23 cellular contexts compared by ENCODE assay signal in genomic region chr4:13218316-13218958, GRCh38.
A peak's percentile ranks its signal among the peaks of the same experiment; 100 is the strongest.
DNase-seq lines count a peak whose midpoint lies in the region; TF ChIP-seq lines count a peak whose summit lies in the region.
"Had no signal": no experiment of that assay in that cellular context is flagged by ENCODE, and none has a peak within 500 bp of the region (broad histone marks: within the 10 kb centered on the region; RNA-seq: fewer than 3 reads in every experiment).

No MANE protein-coding gene starts in this region.

- peak overlapping the region; percentile 14 to 56 for H3K27ac ChIP-seq in right atrium auricular region
- H3K27ac ChIP-seq in uterus = peak overlapping the region; percentile 8 to 58
- no peak overlapping the region for H3K27ac ChIP-seq in breast epithelium
- H3K27ac ChIP-seq: colonic mucosa, KMS-11 had no signal

- H3K4me3 ChIP-seq in right atrium auricular region = no peak overlapping the region
- no peak overlapping the region for H3K4me3 ChIP-seq in uterus
- no peak overlapping the region for H3K4me3 ChIP-seq in breast epithelium
- H3K4me3 ChIP-seq: colonic mucosa, GM12878 had no signal

- H3K27me3 Mint-ChIP-seq in nephron (ENCODE audit: low read depth) = no peaks in the 10 kb centered on the region
- H3K27me3 Mint-ChIP-seq: activated naive CD8-positive, alpha-beta T cell; CD4-positive, alpha-beta T cell; stimulated activated naive CD8-positive, alpha-beta T cell treated with anti-CD3 and anti-CD28 coated beads, Interleukin-15, amount 100 ng/mL, for 72 hours had no signal

- H3K4me1 ChIP-seq in right atrium auricular region (no peaks in the 10 kb centered on the region), uterus (no peaks in the 10 kb centered on the region), breast epithelium (no peaks in the 10 kb centered on the region)
- H3K4me1 ChIP-seq: colonic mucosa had no signal

- DNase-seq in cerebellum (ENCODE audit: low spot score) = peak; percentile 4
- no peak for DNase-seq in right atrium auricular region (ENCODE audit: low spot score)
- DNase-seq in uterus = peak; percentile 19 to 22
- DNase-seq in breast epithelium (ENCODE audit: low spot score in 2 of 2) = no peak
- DNase-seq in DMS 273 (lab: John Stamatoyannopoulos, UW; ENCODE audit: unreplicated experiment) = no peak
- DNase-seq in DMS79 treated with DMSO at 0.1 percent for 48 hours (lab: John Stamatoyannopoulos, UW) = no peak
- DNase-seq: activated CD4-positive, alpha-beta T cell treated with anti-CD3 and anti-CD28 coated beads, Interleukin-2, amount 50 U/mL, for 1 hour; CD4-positive, alpha-beta T cell; colonic mucosa; glutamatergic neuron; HCEC 1CT; left colon; MV-4-11; NCI-H1694; NCI-H748 treated with DMSO at 0.1 percent for 48 hours; retina; RPMI8226; stimulated activated naive CD8-positive, alpha-beta T cell treated with anti-CD3 and anti-CD28 coated beads, Interleukin-15, amount 100 ng/mL, for 72 hours had no signal

- H3K36me3 ChIP-seq in right atrium auricular region = no peaks in the 10 kb centered on the region
- H3K36me3 ChIP-seq in uterus = no peaks in the 10 kb centered on the region
- no peaks in the 10 kb centered on the region for H3K36me3 ChIP-seq in breast epithelium
- H3K36me3 ChIP-seq: colonic mucosa had no signal

- no peak overlapping the region for H3K4me3 Mint-ChIP-seq in nephron
- H3K4me3 Mint-ChIP-seq: activated naive CD8-positive, alpha-beta T cell; CD4-positive, alpha-beta T cell; stimulated activated naive CD8-positive, alpha-beta T cell treated with anti-CD3 and anti-CD28 coated beads, Interleukin-15, amount 100 ng/mL, for 72 hours had no signal

- H3K4me1 Mint-ChIP-seq in nephron = peaks cover 6% of the 10 kb centered on the region
- H3K4me1 Mint-ChIP-seq: stimulated activated naive CD8-positive, alpha-beta T cell treated with anti-CD3 and anti-CD28 coated beads, Interleukin-15, amount 100 ng/mL, for 72 hours had no signal

- no peak for TF ChIP-seq CTCF in right atrium auricular region (IDR thresholded peaks at IDR 0.05)
- TF ChIP-seq CTCF in nephron (IDR thresholded peaks at IDR 0.05; ENCODE audit: unreplicated experiment in 3 of 3) = no peak
- TF ChIP-seq CTCF in uterus (IDR thresholded peaks at IDR 0.05) = no peak
- TF ChIP-seq CTCF in breast epithelium (IDR thresholded peaks at IDR 0.05) = no peak

- no peak for TF ChIP-seq POLR2A in uterus (IDR thresholded peaks at IDR 0.05)
- TF ChIP-seq POLR2A in breast epithelium (IDR thresholded peaks at IDR 0.05) = no peak

- no peaks in the 10 kb centered on the region for H3K36me3 Mint-ChIP-seq in nephron (ENCODE audit: low read depth)
- H3K36me3 Mint-ChIP-seq: brain had no signal

- intact Hi-C loops in uterus (cut with DNase I; ENCODE audit: low total_unique reads) = no loop called here
- intact Hi-C loops in breast epithelium (cut with DNase I; ENCODE audit: low total_unique reads) = no loop called here

- no peaks in the 10 kb centered on the region for H3K27me3 ChIP-seq in right atrium auricular region
- no peaks in the 10 kb centered on the region for H3K27me3 ChIP-seq in uterus
- no peaks in the 10 kb centered on the region for H3K27me3 ChIP-seq in breast epithelium
- H3K27me3 ChIP-seq: colonic mucosa had no signal

- peaks cover 2% of the 10 kb centered on the region for H3K9me3 Mint-ChIP-seq in nephron

- H3K27ac Mint-ChIP-seq in nephron = peak overlapping the region in 2 of 3 experiments; percentile 3 to 50
- H3K27ac Mint-ChIP-seq: activated naive CD8-positive, alpha-beta T cell; CD4-positive, alpha-beta T cell; stimulated activated naive CD8-positive, alpha-beta T cell treated with anti-CD3 and anti-CD28 coated beads, Interleukin-15, amount 100 ng/mL, for 72 hours had no signal

- H3K9me3 ChIP-seq in right atrium auricular region = no peaks in the 10 kb centered on the region
- no peaks in the 10 kb centered on the region for H3K9me3 ChIP-seq in uterus
- H3K9me3 ChIP-seq in breast epithelium = no peaks in the 10 kb centered on the region
- H3K9me3 ChIP-seq: colonic mucosa had no signal

Comparison
In these comparisons a context has a peak if more than half of its experiments do, and no peak if none do; other contexts are left out.
1. DNase-seq: peak in cerebellum (single experiment) and uterus (2 of 2); none in right atrium auricular region (single experiment), breast epithelium (0 of 2), DMS 273 (single experiment) and DMS79 treated with DMSO at 0.1 percent for 48 hours (single experiment).
2. H3K27ac ChIP-seq: peak in right atrium auricular region (2 of 2) and uterus (2 of 2); none in breast epithelium (0 of 2).